ENCODE assay signal across 12 cellular contexts in genomic region chr16:3789375-3790067, GRCh38.
DNase-seq lines count a peak whose midpoint lies in the region; ATAC-seq, FAIRE-seq and TF ChIP-seq lines count a peak whose summit lies in the region.
"Had no signal": no experiment of that assay in that cellular context is flagged by ENCODE, and none has a peak within 500 bp of the region (broad histone marks: within the 10 kb centered on the region; RNA-seq: fewer than 3 reads in every experiment).

No MANE protein-coding gene starts in this region.

- TF ChIP-seq POLR2A in HepG2 (IDR thresholded peaks at IDR 0.05; ENCODE audit: insufficient read depth in 1 of 2, low read depth in 2 of 2, low read length in 2 of 2) (no peak), right lobe of liver (IDR thresholded peaks at IDR 0.05) (no peak), HCT116 (IDR thresholded peaks at IDR 0.05; ENCODE audit: borderline replicate concordance, extremely low read depth, insufficient read depth, insufficient read length) (no peak)

- H3K4me2 ChIP-seq in HepG2 (ENCODE audit: low read depth, low read length) = no peak overlapping the region
- H3K4me2 ChIP-seq in HCT116 (ENCODE audit: low read length) = no peak overlapping the region

- DNase-seq in HepG2 (ENCODE audit: low spot score) (no peak), right lobe of liver (no peak), HCT116 (ENCODE audit: low read depth, low spot score) (no peak), cardiac septum (ENCODE audit: low spot score) (no peak), NCI-H446 treated with DMSO at 0.1 percent for 48 hours (lab: John Stamatoyannopoulos, UW) (no peak), left cardiac atrium (no peak)
- no peak for DNase-seq in activated CD8-positive, alpha-beta T cell treated with anti-CD3 and anti-CD28 coated beads for 36 hours
- DNase-seq in NK-92 treated with Interleukin-12 subunit alpha and Interleukin-12 subunit beta, amount 100 ng/mL, for 24 hours (lab: John Stamatoyannopoulos, UW) = no peak
- DNase-seq: caudate nucleus, NCI-H1092 treated with DMSO at 0.1 percent for 48 hours had no signal

- no peak overlapping the region for H3K4me3 Mint-ChIP-seq in activated CD8-positive, alpha-beta T cell treated with anti-CD3 and anti-CD28 coated beads for 36 hours
- H3K4me3 Mint-ChIP-seq: neural crest cell had no signal

- H3K27ac Mint-ChIP-seq in activated CD8-positive, alpha-beta T cell treated with anti-CD3 and anti-CD28 coated beads for 36 hours = no peak overlapping the region

- 96% methylated on average over 8 of the region's 8 CpGs for WGBS in HepG2 (ENCODE audit: low lambda C conversion rate)
- 81% methylated on average over 8 of the region's 8 CpGs for WGBS in right lobe of liver (ENCODE audit: insufficient coverage, low coverage, low lambda C conversion rate, missing lambda C conversion rate)

- H3K27ac ChIP-seq in HepG2 (ENCODE audit: extremely low read length, insufficient read depth, low read length) (no peak overlapping the region), right lobe of liver (peak overlapping the region in 1 of 3 donors; percentile 66), HCT116 (ENCODE audit: low read depth, low read length) (no peak overlapping the region)

- H3K36me3 ChIP-seq in HepG2 (replicated peaks in 1 of 2; ENCODE audit: control insufficient read depth in 1 of 2, insufficient read depth in 2 of 2, low read length in 2 of 2) (peaks cover 39 to 79% of the 10 kb centered on the region in 2 experiments; a peak in 4 of 5 replicates), right lobe of liver (peaks cover 3 to 34% (median 12%) of the 10 kb centered on the region in 4 donors), HCT116 (ENCODE audit: control insufficient read depth in 1 of 2, insufficient read depth in 2 of 2, low read length in 2 of 2) (peaks cover 8 to 9% of the 10 kb centered on the region in 2 experiments; a peak in 3 of 4 replicates)

- TF ChIP-seq RAD21 in HepG2 (CRISPR knock-in tag; IDR thresholded peaks at IDR 0.05) = no peak
- no peak for TF ChIP-seq RAD21 in HCT116 (IDR thresholded peaks at IDR 0.05; ENCODE audit: low read depth)

- H3K4me1 ChIP-seq in HepG2 (ENCODE audit: insufficient read depth, low read length) (no peaks in the 10 kb centered on the region), right lobe of liver (peaks cover 0 to 13% (median 6%) of the 10 kb centered on the region in 4 donors), HCT116 (ENCODE audit: control insufficient read depth in 1 of 2, insufficient read depth in 2 of 2, low read length in 2 of 2) (no peaks in the 10 kb centered on the region)

- no peaks in the 10 kb centered on the region for H3K9me2 ChIP-seq in HCT116 (ENCODE audit: insufficient read depth)

- TF ChIP-seq EP300 in HepG2 (IDR thresholded peaks at IDR 0.05; ENCODE audit: low read depth in 2 of 2, low read length in 2 of 2) = no peak
- TF ChIP-seq EP300 in HepG2 (CRISPR knock-in tag; IDR thresholded peaks at IDR 0.05; ENCODE audit: borderline replicate concordance) = no peak

- CTCF ChIA-PET in HepG2 (lab: Yijun Ruan, JAX; ENCODE audit: low intra/inter-chr PET ratio, low total read pairs) (no interaction called here), HCT116 (lab: Charles Lee) (no interaction called here)
- CTCF ChIA-PET in activated CD8-positive, alpha-beta T cell treated with anti-CD3 and anti-CD28 coated beads for 36 hours (lab: Charles Lee) = no interaction called here

- FAIRE-seq in HepG2 (lab: Jason Lieb, UNC) = no peak
- FAIRE-seq: GM12892 had no signal

- no peak overlapping the region for H3K9ac ChIP-seq in HepG2 (ENCODE audit: insufficient read depth, low read depth, low read length)
- H3K9ac ChIP-seq in HCT116 (ENCODE audit: low read length) = no peak overlapping the region

- H3K9me3 ChIP-seq in HepG2 (ENCODE audit: low read length) (no peaks in the 10 kb centered on the region), right lobe of liver (no peaks in the 10 kb centered on the region), HCT116 (ENCODE audit: control insufficient read depth in 1 of 2, insufficient read depth in 1 of 2, low read depth in 1 of 2, low read length in 2 of 2) (no peaks in the 10 kb centered on the region)

- POLR2A ChIA-PET in HepG2 (lab: Yijun Ruan, JAX) = no interaction called here
- POLR2A ChIA-PET in HCT116 (lab: Charles Lee) = no interaction called here
- POLR2A ChIA-PET in activated CD8-positive, alpha-beta T cell treated with anti-CD3 and anti-CD28 coated beads for 36 hours (lab: Charles Lee) = no interaction called here

- H3K79me2 ChIP-seq in HepG2 (ENCODE audit: insufficient read depth, low read length) (peaks cover 3% of the 10 kb centered on the region), HCT116 (ENCODE audit: insufficient read depth, low read length) (peaks cover 40% of the 10 kb centered on the region)

- no peak overlapping the region for H2AFZ ChIP-seq in HepG2 (ENCODE audit: low read length)
- no peak overlapping the region for H2AFZ ChIP-seq in HCT116 (ENCODE audit: low read depth, low read length, poor library complexity, severe bottlenecking)

- H4K20me1 ChIP-seq in HepG2 (ENCODE audit: insufficient read depth, low read length) (no peaks in the 10 kb centered on the region; the same call in none of the 2 replicates), HCT116 (ENCODE audit: insufficient read depth) (no peaks in the 10 kb centered on the region; the same call in 1 of the 2 replicates)

- RAD21 ChIA-PET in HCT116 (lab: Charles Lee; ENCODE audit: low non-redundant PET in 1 of 2, low total read pairs in 2 of 2, uncharacterized antibody in 2 of 2, unreplicated experiment in 2 of 2) = no interaction called here

- H3K4me1 Mint-ChIP-seq in activated CD8-positive, alpha-beta T cell treated with anti-CD3 and anti-CD28 coated beads for 36 hours (ENCODE audit: low read depth) = peaks cover 41% of the 10 kb centered on the region

- H3K4me3 ChIP-seq in HepG2 (replicated peaks in 1 of 3; ENCODE audit: insufficient read depth in 1 of 3, low read depth in 2 of 3, low read length in 3 of 3) (no peak overlapping the region), right lobe of liver (no peak overlapping the region), HCT116 (replicated peaks in 1 of 2; ENCODE audit: low read depth in 1 of 2, low read length in 2 of 2) (no peak overlapping the region)

- no peaks in the 10 kb centered on the region for H3K9me3 Mint-ChIP-seq in activated CD8-positive, alpha-beta T cell treated with anti-CD3 and anti-CD28 coated beads for 36 hours
- H3K9me3 Mint-ChIP-seq: neural crest cell had no signal

- in situ Hi-C loops in HepG2 (cut with HindIII; ENCODE audit: extremely low pct_ligation_motif_present, low pct_unique_long_range_greater_than_20kb) = no loop called here

- H3K27me3 ChIP-seq in HepG2 (ENCODE audit: control insufficient read depth in 1 of 2, insufficient read depth in 2 of 2, low read length in 2 of 2) (no peaks in the 10 kb centered on the region), right lobe of liver (no peaks in the 10 kb centered on the region), HCT116 (ENCODE audit: insufficient read depth, low read length) (no peaks in the 10 kb centered on the region)

- BruUV-seq in HepG2 (replicated peaks; lab: Mats Ljungman, UMichigan) (TSS peak; percentile 17), HCT116 (replicated peaks; lab: Mats Ljungman, UMichigan) (TSS peak; percentile 17)

- ATAC-seq in HepG2 = no peak
- no peak for ATAC-seq in right lobe of liver
- no peak for ATAC-seq in HCT116
- ATAC-seq in activated CD8-positive, alpha-beta T cell treated with anti-CD3 and anti-CD28 coated beads for 36 hours = peak; percentile 86
- no peak for ATAC-seq in left cardiac atrium

- peaks cover 45% of the 10 kb centered on the region for H3K36me3 Mint-ChIP-seq in activated CD8-positive, alpha-beta T cell treated with anti-CD3 and anti-CD28 coated beads for 36 hours (ENCODE audit: low read depth)

- no peaks in the 10 kb centered on the region for H3K27me3 Mint-ChIP-seq in activated CD8-positive, alpha-beta T cell treated with anti-CD3 and anti-CD28 coated beads for 36 hours

- intact Hi-C loops in HepG2 (cut with micrococcal nuclease; ENCODE audit: unreplicated experiment) (loop anchor here (1.0 kb wide), 1 partner anchor 47 kb away; no protein-coding TSS in a partner anchor), right lobe of liver (cut with DNase I) (no loop called here), HCT116 (cut with micrococcal nuclease) (no loop called here), cardiac septum (cut with DNase I) (loop anchor here (5.0 kb wide), 2 partner anchors 38 to 83 kb away; no protein-coding TSS in a partner anchor), left cardiac atrium (cut with DNase I) (loop anchor here (5.0 to 10.0 kb wide), 2 partner anchors 83 to 85 kb away; no protein-coding TSS in a partner anchor)
- intact Hi-C loops in activated CD8-positive, alpha-beta T cell treated with anti-CD3 and anti-CD28 coated beads for 36 hours (cut with micrococcal nuclease) = no loop called here

- TF ChIP-seq CTCF in HepG2 (CRISPR knock-in tag; IDR thresholded peaks at IDR 0.05) (no peak), right lobe of liver (IDR thresholded peaks at IDR 0.05) (no peak), HCT116 (IDR thresholded peaks at IDR 0.05 in 2 of 3, conservative IDR thresholded peaks at IDR 0.05 in 1 of 3; ENCODE audit: borderline replicate concordance in 1 of 3, insufficient read depth in 1 of 3, low read depth in 2 of 3, low read length in 2 of 3) (no peak)
- TF ChIP-seq CTCF in activated CD8-positive, alpha-beta T cell treated with anti-CD3 and anti-CD28 coated beads for 36 hours (IDR thresholded peaks at IDR 0.05) = no peak

TF ChIP-seq in HepG2, 621 proteins besides CTCF, POLR2A, EP300 and RAD21:
- TF ChIP-seq RBM22 (optimal IDR thresholded peaks at IDR 0.05; ENCODE audit: low read length) = peak; percentile 44
- no peak for TF ChIP-seq IRF2 (CRISPR knock-in tag; IDR thresholded peaks at IDR 0.05)

TF ChIP-seq in HCT116, 20 proteins besides CTCF, POLR2A, EP300 and RAD21:
- TF ChIP-seq MAX (IDR thresholded peaks at IDR 0.05) = no peak
- TF ChIP-seq SP1 (IDR thresholded peaks at IDR 0.05; ENCODE audit: low read depth) = no peak
- TF ChIP-seq SIN3A (IDR thresholded peaks at IDR 0.05; ENCODE audit: low read depth) = no peak

Comparison
In these comparisons a context has a peak if more than half of its experiments do, and no peak if none do; other contexts are left out.
1. intact Hi-C loops: an anchor here in HepG2 (1.0 kb wide), cardiac septum (5.0 kb wide) and left cardiac atrium (5.0 to 10.0 kb wide); none called in right lobe of liver, HCT116 and activated CD8-positive, alpha-beta T cell treated with anti-CD3 and anti-CD28 coated beads for 36 hours.